In genomic region chr12:100790558-100790957, GRCh38 we compare ENCODE assay signal across 10 cellular contexts. TPM values are rescaled to one million over a fixed set of nuclear protein-coding genes. Genes with fewer than 3 reads are reported as not detected.
"Had no signal": no experiment of that assay in that cellular context is flagged by ENCODE, and none has a peak within 500 bp of the region (broad histone marks: within the 10 kb centered on the region; RNA-seq: fewer than 3 reads in every experiment).

No MANE protein-coding gene starts in this region.

- H3K9ac ChIP-seq: GM23248, KMS-11 had no signal

- H2AFZ ChIP-seq: GM23248 had no signal

- H3K9me3 Mint-ChIP-seq: H9 had no signal

- H3K4me3 Mint-ChIP-seq: H9 had no signal

- H3K27ac ChIP-seq: GM23248, KMS-11 had no signal

- DNase-seq: GM23248, GOT3, H9, HCEC 1CT, Karpas-422, KBM-7 had no signal

- FAIRE-seq: H54, HTR-8/SVneo had no signal

- H3K4me2 ChIP-seq: KMS-11 had no signal

- H3K4me3 ChIP-seq: GM23248 had no signal

RNA-seq across cellular contexts. Expression of gene ANO4, which starts 4.0 kb away (rescaled TPM):
- total RNA-seq: HT-29 had no signal
